In the genomic region with DNA sequence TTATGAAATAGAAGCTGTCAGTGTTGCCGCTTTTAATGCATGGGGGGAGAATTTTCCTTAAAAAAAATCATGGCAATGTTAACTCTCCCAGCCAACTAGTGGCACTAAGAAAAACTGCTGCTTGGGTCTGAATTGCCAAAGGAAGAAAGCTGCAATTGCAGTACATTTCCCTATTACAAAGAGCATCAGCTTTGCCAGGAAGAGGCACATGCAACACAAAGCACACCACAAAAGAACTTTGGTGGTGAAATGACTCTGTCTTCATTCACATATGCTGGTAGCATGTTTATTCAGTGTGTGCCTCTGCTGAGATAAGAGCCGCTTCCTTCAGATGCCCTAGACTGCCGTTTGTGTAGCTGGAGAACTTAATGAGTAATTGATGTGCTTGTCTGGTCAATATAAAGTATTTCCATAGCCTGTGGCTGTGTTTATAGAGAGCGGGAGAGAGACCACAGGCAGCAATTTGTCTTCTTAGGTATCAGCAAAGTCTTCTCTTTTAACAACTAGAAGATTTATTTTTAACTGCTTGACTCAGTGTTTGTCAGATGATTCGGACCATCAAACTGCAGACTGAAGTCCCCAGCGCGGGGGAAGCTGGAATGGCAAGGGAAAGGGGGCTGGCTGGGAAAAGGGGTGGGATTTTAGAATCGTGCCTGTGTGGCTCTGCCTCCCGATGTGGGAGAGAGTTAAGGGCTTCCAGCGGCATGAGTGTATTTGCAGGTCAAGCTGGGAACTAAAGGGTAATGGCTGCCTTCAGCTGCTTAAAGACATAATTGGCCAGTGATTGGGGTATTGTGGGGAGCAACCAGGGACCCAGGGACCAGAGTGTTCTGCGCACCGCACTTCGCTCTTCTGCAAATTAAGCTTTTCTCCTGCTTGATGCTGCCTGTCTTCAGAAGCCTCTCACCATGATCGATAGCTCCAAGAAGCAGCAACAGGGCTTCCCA, we compare ENCODE assay signal across 8 cellular contexts.
DNase-seq lines count a peak whose midpoint lies in the region; ATAC-seq and TF ChIP-seq lines count a peak whose summit lies in the region.

No MANE protein-coding gene starts in this region.

- no peak for TF ChIP-seq CTCF in CD8-positive, alpha-beta T cell (IDR thresholded peaks at IDR 0.05)
- TF ChIP-seq CTCF in heart right ventricle (IDR thresholded peaks at IDR 0.05) (peak in 7 of 9 donors; percentile 29 to 63 (median 56)), prostate gland (IDR thresholded peaks at IDR 0.05) (peak in 3 of 4 experiments; percentile 25 to 27 (median 26))

- TF ChIP-seq POLR2A in prostate gland (IDR thresholded peaks at IDR 0.05), result no peak

- CTCF ChIA-PET in CD8-positive, alpha-beta T cell (lab: Charles Lee), result interaction anchor here (1.5 to 2.2 kb wide), 2 partner anchors 28 to 262 kb away, joined by 3 to 4 read pairs; no protein-coding TSS in a partner anchor

- H3K27me3 Mint-ChIP-seq in CD8-positive, alpha-beta T cell (ENCODE audit: low read depth), result no peaks in the 10 kb centered on the region
- H3K27me3 Mint-ChIP-seq in activated T-helper 1 cell treated with anti-CD3 and anti-CD28 coated beads, Interleukin-12 subunit alpha, Interleukin-12 subunit beta, Interleukin-2, Interleukin-4 antibody, amounts not matched to agents 30 ng/mL and 10 ng/mL and 1 ng/mL, durations not matched to agents 14 hours and 24 hours and 36 hours (ENCODE audit: insufficient read depth), result no peaks in the 10 kb centered on the region

- H3K27ac Mint-ChIP-seq in CD8-positive, alpha-beta T cell, result no peak overlapping the region
- no peak overlapping the region for H3K27ac Mint-ChIP-seq in activated T-helper 1 cell treated with anti-CD3 and anti-CD28 coated beads, Interleukin-12 subunit alpha, Interleukin-12 subunit beta, Interleukin-2, Interleukin-4 antibody, amounts not matched to agents 30 ng/mL and 10 ng/mL and 1 ng/mL, durations not matched to agents 14 hours and 24 hours and 36 hours

- H3K27ac ChIP-seq in CD8-positive, alpha-beta T cell (ENCODE audit: low read depth, low read length), result no peak overlapping the region
- peak overlapping the region; percentile 21; the same call in 1 of the 2 replicates for H3K27ac ChIP-seq in HUES64 (ENCODE audit: low read depth, low read length)
- peak overlapping the region; percentile 32 to 86 (median 78) for H3K27ac ChIP-seq in heart right ventricle
- peak overlapping the region; percentile 23 to 63 for H3K27ac ChIP-seq in prostate gland

- POLR2A ChIA-PET in CD8-positive, alpha-beta T cell (lab: Charles Lee), result interaction anchor here (1.4 kb wide), 1 partner anchor 10 kb away, joined by 4 read pairs; no protein-coding TSS in a partner anchor

- peaks cover 24% of the 10 kb centered on the region for H3K4me1 Mint-ChIP-seq in CD8-positive, alpha-beta T cell (ENCODE audit: low read depth)
- H3K4me1 Mint-ChIP-seq in activated T-helper 1 cell treated with anti-CD3 and anti-CD28 coated beads, Interleukin-12 subunit alpha, Interleukin-12 subunit beta, Interleukin-2, Interleukin-4 antibody, amounts not matched to agents 30 ng/mL and 10 ng/mL and 1 ng/mL, durations not matched to agents 14 hours and 24 hours and 36 hours (ENCODE audit: low read depth), result peaks cover 10% of the 10 kb centered on the region

- peak; percentile 29 for ATAC-seq in CD8-positive, alpha-beta T cell
- peak; percentile 55 to 81 (median 72) for ATAC-seq in heart right ventricle

- H3K9me3 Mint-ChIP-seq in CD8-positive, alpha-beta T cell, result no peaks in the 10 kb centered on the region
- H3K9me3 Mint-ChIP-seq in activated T-helper 1 cell treated with anti-CD3 and anti-CD28 coated beads, Interleukin-12 subunit alpha, Interleukin-12 subunit beta, Interleukin-2, Interleukin-4 antibody, amounts not matched to agents 30 ng/mL and 10 ng/mL and 1 ng/mL, durations not matched to agents 14 hours and 24 hours and 36 hours, result no peaks in the 10 kb centered on the region

- intact Hi-C loops in CD8-positive, alpha-beta T cell (cut with DNase I, micrococcal nuclease), result no loop called here
- intact Hi-C loops in activated T-helper 1 cell treated with anti-CD3 and anti-CD28 coated beads, Interleukin-12 subunit alpha, Interleukin-12 subunit beta, Interleukin-2, Interleukin-4 antibody, amounts not matched to agents 30 ng/mL and 10 ng/mL and 1 ng/mL, durations not matched to agents 14 hours and 24 hours and 36 hours (cut with micrococcal nuclease), result no loop called here
- intact Hi-C loops in heart right ventricle (cut with DNase I), result loop anchor here in 8 of 10 donors (5.0 to 10.0 kb wide), 13 partner anchors 56 to 264 kb away; a partner anchor contains a TSS
- intact Hi-C loops in prostate gland (cut with DNase I), result no loop called here

- no peaks in the 10 kb centered on the region for H3K27me3 ChIP-seq in CD8-positive, alpha-beta T cell (ENCODE audit: insufficient read depth, low read length)
- H3K27me3 ChIP-seq in HUES64 (ENCODE audit: insufficient read depth, low read length) (no peaks in the 10 kb centered on the region), heart right ventricle (no peaks in the 10 kb centered on the region), prostate gland (replicated peaks; ENCODE audit: insufficient read depth) (no peaks in the 10 kb centered on the region)

- DNase-seq in CD8-positive, alpha-beta T cell, result no peak
- DNase-seq in activated T-helper 1 cell treated with anti-CD3 and anti-CD28 coated beads, Interleukin-12 subunit alpha, Interleukin-12 subunit beta, Interleukin-2, Interleukin-4 antibody, amounts not matched to agents 30 ng/mL and 10 ng/mL and 1 ng/mL, durations not matched to agents 14 hours and 24 hours and 36 hours (ENCODE audit: low spot score), result no peak
- DNase-seq in heart right ventricle, result peak; percentile 27 to 56
- DNase-seq in prostate gland (ENCODE audit: low spot score), result no peak
- DNase-seq in NOMO-1 treated with dmso at 0.1 percent for 144 hours (lab: John Stamatoyannopoulos, UW; ENCODE audit: unreplicated experiment), result no peak
- DNase-seq in NCI-H1436 (lab: John Stamatoyannopoulos, UW), result no peak
- DNase-seq in NCI-H187 treated with DMSO at 0.1 percent for 48 hours (lab: John Stamatoyannopoulos, UW), result no peak

- H3K4me3 Mint-ChIP-seq in CD8-positive, alpha-beta T cell, result no peak overlapping the region
- peak overlapping the region; percentile 19 for H3K4me3 Mint-ChIP-seq in activated T-helper 1 cell treated with anti-CD3 and anti-CD28 coated beads, Interleukin-12 subunit alpha, Interleukin-12 subunit beta, Interleukin-2, Interleukin-4 antibody, amounts not matched to agents 30 ng/mL and 10 ng/mL and 1 ng/mL, durations not matched to agents 14 hours and 24 hours and 36 hours

- no peaks in the 10 kb centered on the region for H3K36me3 ChIP-seq in CD8-positive, alpha-beta T cell (ENCODE audit: insufficient read depth, low read length)
- no peaks in the 10 kb centered on the region for H3K36me3 ChIP-seq in HUES64 (ENCODE audit: insufficient read depth, low read length)
- no peaks in the 10 kb centered on the region for H3K36me3 ChIP-seq in heart right ventricle
- no peaks in the 10 kb centered on the region for H3K36me3 ChIP-seq in prostate gland

- H3K4me3 ChIP-seq in CD8-positive, alpha-beta T cell (ENCODE audit: low read depth, low read length), result no peak overlapping the region
- H3K4me3 ChIP-seq in HUES64 (ENCODE audit: low read length), result peak overlapping the region; percentile 32
- H3K4me3 ChIP-seq in heart right ventricle, result peak overlapping the region; percentile 13 to 63 (median 50)
- peak overlapping the region; percentile 22 for H3K4me3 ChIP-seq in prostate gland

- peak overlapping the region; percentile 4; the same call in 1 of the 2 replicates for H3K9ac ChIP-seq in HUES64 (ENCODE audit: low read depth, low read length)

- peaks cover 3% of the 10 kb centered on the region for H3K4me1 ChIP-seq in CD8-positive, alpha-beta T cell (ENCODE audit: insufficient read depth, low read length)
- H3K4me1 ChIP-seq in HUES64 (ENCODE audit: insufficient read depth, low read length) (peaks cover 43% of the 10 kb centered on the region), heart right ventricle (peaks cover 4 to 77% (median 46%) of the 10 kb centered on the region in 9 donors), prostate gland (replicated peaks) (peaks cover 3% of the 10 kb centered on the region)

- H3K36me3 Mint-ChIP-seq in CD8-positive, alpha-beta T cell, result no peaks in the 10 kb centered on the region
- H3K36me3 Mint-ChIP-seq in activated T-helper 1 cell treated with anti-CD3 and anti-CD28 coated beads, Interleukin-12 subunit alpha, Interleukin-12 subunit beta, Interleukin-2, Interleukin-4 antibody, amounts not matched to agents 30 ng/mL and 10 ng/mL and 1 ng/mL, durations not matched to agents 14 hours and 24 hours and 36 hours (ENCODE audit: low read depth), result no peaks in the 10 kb centered on the region

- WGBS in HUES64, result 42% methylated on average over 14 of the region's 14 CpGs
- 20 to 32% methylated on average over 14 of the region's 14 CpGs for WGBS in heart right ventricle, 2 donors
- 33% methylated on average over 14 of the region's 14 CpGs for WGBS in prostate gland

- H3K9me3 ChIP-seq in CD8-positive, alpha-beta T cell (ENCODE audit: low read length), result no peaks in the 10 kb centered on the region
- no peaks in the 10 kb centered on the region for H3K9me3 ChIP-seq in HUES64 (ENCODE audit: insufficient read depth, low read depth, low read length)
- H3K9me3 ChIP-seq in heart right ventricle, result no peaks in the 10 kb centered on the region
- no peaks in the 10 kb centered on the region for H3K9me3 ChIP-seq in prostate gland

Comparison
In these comparisons a context has a peak if more than half of its experiments do, and no peak if none do; other contexts are left out.
1. DNase-seq: peak in heart right ventricle (2 of 2); none in CD8-positive, alpha-beta T cell (0 of 7), activated T-helper 1 cell treated with anti-CD3 and anti-CD28 coated beads, Interleukin-12 subunit alpha, Interleukin-12 subunit beta, Interleukin-2, Interleukin-4 antibody, amounts not matched to agents 30 ng/mL and 10 ng/mL and 1 ng/mL, durations not matched to agents 14 hours and 24 hours and 36 hours (single experiment), prostate gland (single experiment), NOMO-1 treated with dmso at 0.1 percent for 144 hours (single experiment), NCI-H1436 (single experiment) and NCI-H187 treated with DMSO at 0.1 percent for 48 hours (single experiment).
2. intact Hi-C loops: an anchor here in heart right ventricle (5.0 to 10.0 kb wide); none called in CD8-positive, alpha-beta T cell, activated T-helper 1 cell treated with anti-CD3 and anti-CD28 coated beads, Interleukin-12 subunit alpha, Interleukin-12 subunit beta, Interleukin-2, Interleukin-4 antibody, amounts not matched to agents 30 ng/mL and 10 ng/mL and 1 ng/mL, durations not matched to agents 14 hours and 24 hours and 36 hours and prostate gland.